In the genomic region with DNA sequence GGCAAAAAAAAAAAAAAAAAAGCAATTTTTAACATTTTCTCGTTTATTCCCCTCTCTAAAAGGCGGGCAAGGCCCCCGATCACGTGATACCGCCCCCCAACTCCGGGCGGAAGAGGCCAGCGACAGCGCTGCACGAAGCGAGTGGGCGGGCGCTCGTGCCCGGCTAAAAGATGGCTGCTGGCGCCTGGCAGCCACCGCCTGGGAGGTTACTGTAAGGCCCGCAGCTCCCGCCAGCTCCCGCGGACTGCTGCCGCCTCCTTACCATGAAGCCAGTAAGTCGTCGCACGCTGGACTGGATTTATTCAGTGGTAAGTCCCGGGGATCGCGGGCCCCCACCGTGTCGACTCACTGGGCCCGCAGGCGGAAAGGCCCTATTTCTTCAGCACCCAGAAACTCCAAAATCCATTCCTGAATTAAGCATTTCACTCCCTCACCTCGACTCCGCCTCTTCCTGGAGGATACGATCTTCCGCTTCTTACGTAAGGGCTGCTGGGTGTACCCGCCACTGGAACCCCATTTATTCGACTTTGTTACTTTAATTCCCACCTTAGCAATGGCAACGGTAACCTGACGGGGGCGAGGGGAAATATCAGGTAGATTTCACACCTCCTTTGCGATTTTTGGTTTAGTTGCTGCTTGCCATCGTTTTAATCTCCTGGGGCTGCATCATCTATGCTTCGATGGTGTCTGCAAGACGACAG, we compare ENCODE assay signal across 8 cellular contexts. TPM values are rescaled to one million over a fixed set of nuclear protein-coding genes. Genes with fewer than 3 reads are reported as not detected.
DNase-seq lines count a peak whose midpoint lies in the region; ATAC-seq and FAIRE-seq lines count a peak whose summit lies in the region.

A gene with protein sequence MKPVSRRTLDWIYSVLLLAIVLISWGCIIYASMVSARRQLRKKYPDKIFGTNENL (plus strand): TSS at position 156 of the 701 bp plus-strand sequence. CDS start 108 bp downstream, at position 264.
A gene (minus strand): TSS at position 415 of the 701 bp plus-strand sequence. CDS start 150 bp downstream, at position 265.

- no peaks in the 10 kb centered on the region for H3K27me3 Mint-ChIP-seq in T-helper 17 cell

- peak within 1 kb of the TSS; percentile 96 for H3K4me3 Mint-ChIP-seq in T-helper 17 cell

- no peaks in the 10 kb centered on the region for H3K9me3 ChIP-seq in T-helper 17 cell (ENCODE audit: control insufficient read depth, low read length, poor library complexity, severe bottlenecking)

- peaks cover 26% of the 10 kb centered on the region for H3K4me1 Mint-ChIP-seq in T-helper 17 cell

- FAIRE-seq in urothelium cell line (lab: Jason Lieb, UNC), result peak; percentile 9

- H3K36me3 Mint-ChIP-seq in T-helper 17 cell (ENCODE audit: low read depth), result peaks cover 5% of the 10 kb centered on the region

- DNase-seq in NCI-H187 (lab: John Stamatoyannopoulos, UW) (peak; percentile 51 to 77), T-helper 17 cell (peak; percentile 86 to 87 (median 87)), amniotic stem cell (lab: John Stamatoyannopoulos, UW) (peak; percentile 87), left ventricle myocardium superior (peak; percentile 96), pulmonary artery endothelial cell (ENCODE audit: low read depth, low spot score) (peak; percentile 68), urothelium cell line (ENCODE audit: low spot score) (peak; percentile 93)

- ATAC-seq in GM18502 (IDR thresholded peaks at IDR 0.05; ENCODE audit: poor library complexity, unreplicated experiment), result peak; percentile 78
- ATAC-seq in HG02943 (IDR thresholded peaks at IDR 0.05; ENCODE audit: low read depth, unreplicated experiment), result peak; percentile 70
- ATAC-seq in T-helper 17 cell, result peak; percentile 72
- peak; percentile 94 for ATAC-seq in left ventricle myocardium superior

- peak within 1 kb of the TSS; percentile 98 for H3K27ac Mint-ChIP-seq in T-helper 17 cell

- intact Hi-C loops in left ventricle myocardium superior (cut with micrococcal nuclease), result loop anchor here (2.0 kb wide), 1 partner anchor 20 kb away; a partner anchor contains a TSS

RNA-seq across cellular contexts. Expression of the first gene that starts in this region (rescaled TPM):
- total RNA-seq in T-helper 17 cell (10 to 100 TPM; 24.1 to 24.3 TPM), left ventricle myocardium superior (19.1 TPM), pulmonary artery endothelial cell (1.2 and 3.0 TPM in 2 replicates)

RNA-seq across cellular contexts. Expression of the second gene that starts in this region (rescaled TPM):
- total RNA-seq in T-helper 17 cell (10 to 100 TPM; 25.8 to 28.3 TPM), left ventricle myocardium superior (9.4 TPM), pulmonary artery endothelial cell (33.4 and 43.7 TPM in 2 replicates)

Comparison
In these comparisons a context has a peak if more than half of its experiments do, and no peak if none do; other contexts are left out.
1. Peak in every context shown above with its lines: DNase-seq and ATAC-seq.